ENCODE assay signal across 15 cellular contexts in genomic region chr1:236748471-236748870, GRCh38. TPM values are rescaled to one million over a fixed set of nuclear protein-coding genes. Genes with fewer than 3 reads are reported as not detected.
DNase-seq lines count a peak whose midpoint lies in the region; ATAC-seq and TF ChIP-seq lines count a peak whose summit lies in the region.
"Had no signal": no experiment of that assay in that cellular context is flagged by ENCODE, and none has a peak within 500 bp of the region (broad histone marks: within the 10 kb centered on the region; RNA-seq: fewer than 3 reads in every experiment).

No MANE protein-coding gene starts in this region.

- CTCF ChIA-PET in Panc1 (lab: Charles Lee), result no interaction called here

- TF ChIP-seq CTCF in GM12874 (IDR thresholded peaks at IDR 0.05; ENCODE audit: insufficient read depth, low read depth, low read length), result peak; percentile 17; the same call in 1 of the 2 replicates
- TF ChIP-seq CTCF in Panc1 (IDR thresholded peaks at IDR 0.05), result peak; percentile 42; the same call in 1 of the 2 replicates
- TF ChIP-seq CTCF in fibroblast of mammary gland (conservative IDR thresholded peaks at IDR 0.05; ENCODE audit: control insufficient read depth, insufficient read depth, low read depth, low read length), result peak; percentile 21

- no peaks in the 10 kb centered on the region for H3K9me3 ChIP-seq in Panc1 (ENCODE audit: control insufficient read depth, insufficient read depth, low read depth, low read length)
- H3K9me3 ChIP-seq: BLaER1 treated with 17β-estradiol and CSF1 and Interleukin-3, amounts not matched to agents 10 nM and 100 nM; HAP-1; prostate gland; stomach had no signal

- no peak overlapping the region for H3K27ac ChIP-seq in Panc1 (ENCODE audit: low read length)
- H3K27ac ChIP-seq: BLaER1 treated with 17β-estradiol and CSF1 and Interleukin-3, amounts not matched to agents 10 nM and 100 nM; prostate gland; stomach had no signal

- ATAC-seq in Panc1 (peak; percentile 67; the same call in 1 of the 2 replicates), GM21529 (IDR thresholded peaks at IDR 0.05; ENCODE audit: unreplicated experiment) (no peak)

- H3K36me3 ChIP-seq in Panc1 (ENCODE audit: control insufficient read depth, insufficient read depth, low read length), result no peaks in the 10 kb centered on the region
- H3K36me3 ChIP-seq: BLaER1 treated with 17β-estradiol and CSF1 and Interleukin-3, amounts not matched to agents 10 nM and 100 nM; HAP-1; prostate gland had no signal

- BruUV-seq in Panc1 (replicated peaks; lab: Mats Ljungman, UMichigan), result no TSS peak

- H3K4me3 ChIP-seq in Panc1 (ENCODE audit: low read depth in 2 of 2, low read length in 2 of 2) (no peak overlapping the region), fibroblast of mammary gland (ENCODE audit: control insufficient read depth, low read depth, low read length) (no peak overlapping the region)
- H3K4me3 ChIP-seq: BLaER1 treated with 17β-estradiol and CSF1 and Interleukin-3, amounts not matched to agents 10 nM and 100 nM; HAP-1; prostate gland; stomach had no signal

- intact Hi-C loops in Panc1 (cut with micrococcal nuclease; ENCODE audit: unreplicated experiment), result loop anchor here (10.0 kb wide), 2 partner anchors 134 to 644 kb away; no protein-coding TSS in a partner anchor

- no peaks in the 10 kb centered on the region; the same call in 1 of the 2 replicates for H3K27me3 ChIP-seq in Panc1 (ENCODE audit: control insufficient read depth, insufficient read depth, low read length)
- H3K27me3 ChIP-seq: BLaER1 treated with 17β-estradiol and CSF1 and Interleukin-3, amounts not matched to agents 10 nM and 100 nM; stomach had no signal

- no peaks in the 10 kb centered on the region for H3K4me1 ChIP-seq in Panc1 (ENCODE audit: control insufficient read depth, insufficient read depth, low read length)
- H3K4me1 ChIP-seq: HAP-1, prostate gland had no signal

- in situ Hi-C loops in ACHN (cut with HindIII; ENCODE audit: low pct_ligation_motif_present, low pct_unique_long_range_greater_than_20kb, low sequenced_read_pairs) (no loop called here), Panc1 (cut with HindIII; ENCODE audit: low pct_unique_long_range_greater_than_20kb, low sequenced_read_pairs) (no loop called here)

- DNase-seq in ACHN (peak; percentile 16), Panc1 (ENCODE audit: low read depth, low spot score) (no peak), fibroblast of mammary gland (ENCODE audit: low read depth) (no peak), NCI-H524 (lab: John Stamatoyannopoulos, UW) (no peak), germinal center (ENCODE audit: low spot score) (no peak), SHP77 (lab: John Stamatoyannopoulos, UW) (no peak)
- DNase-seq: activated naive CD8-positive, alpha-beta T cell treated with anti-CD3 and anti-CD28 coated beads, Interleukin-2, amount 10 ng/mL, durations not matched to agents 7 days and 5 days; Kasumi-1; NCI-H2227 treated with DMSO at 0.1 percent for 48 hours; stomach had no signal

- POLR2A ChIA-PET in Panc1 (lab: Charles Lee), result no interaction called here

RNA-seq across cellular contexts. Expression of gene MTR, which starts 46.6 kb away (rescaled TPM):
- total RNA-seq in Panc1 (2021; ENCODE audit: unreplicated experiment), result 33.7 TPM
- polyA plus RNA-seq in Panc1 (2012; ENCODE audit: insufficient read length), result 8.0 TPM
